Comparison of ENCODE assay signal across 17 cellular contexts in the genomic region with DNA sequence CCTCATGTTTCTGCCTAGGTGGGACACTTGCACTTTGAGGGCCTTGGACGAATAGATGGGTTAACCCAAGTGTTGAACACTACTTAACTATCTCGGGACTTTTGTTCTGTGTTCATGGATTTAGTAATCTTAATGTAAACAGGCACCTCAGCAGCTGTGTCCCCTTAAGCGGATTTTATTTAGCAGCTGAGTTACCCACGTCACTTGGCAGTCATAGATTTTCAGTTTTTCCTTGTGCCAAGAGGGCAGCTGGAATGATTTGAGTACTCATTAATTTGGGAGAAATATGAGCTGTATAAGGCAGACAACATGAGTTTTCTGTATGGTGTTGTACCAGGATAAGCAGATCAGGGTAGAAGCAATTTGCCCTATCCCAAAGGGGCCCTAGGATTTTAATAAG.
"Had no signal": no experiment of that assay in that cellular context is flagged by ENCODE, and none has a peak within 500 bp of the region (broad histone marks: within the 10 kb centered on the region; RNA-seq: fewer than 3 reads in every experiment).

No MANE protein-coding gene starts in this region.

- H3K36me3 Mint-ChIP-seq: memory B cell had no signal

- DNase-seq: activated CD4-positive, alpha-beta T cell treated with anti-CD3 and anti-CD28 coated beads, Interleukin-2, amount 10 ng/mL, durations not matched to agents 7 days and 5 days; activated CD8-positive, alpha-beta memory T cell treated with anti-CD3 and anti-CD28 coated beads for 24 hours; activated naive CD4-positive, alpha-beta T cell treated with anti-CD3 and anti-CD28 coated beads for 36 hours; gastrocnemius medialis; left lung; nephron progenitor cell; stimulated activated CD4-positive, alpha-beta T cell treated with anti-CD3 and anti-CD28 coated beads, Interleukin-4, amount 100 ng/mL, for 1 hour; stimulated activated CD8-positive, alpha-beta memory T cell treated with anti-CD3 and anti-CD28 coated beads, Interleukin-4, amount 100 ng/mL, for 48 hours; stimulated activated naive CD8-positive, alpha-beta T cell treated with anti-CD3 and anti-CD28 coated beads, Interleukin-15, Interleukin-2, amounts not matched to agents 100 U/mL and 50 U/mL, for 24 hours; testis; upper lobe of right lung had no signal

- H3K4me3 ChIP-seq: cardiac muscle cell, gastrocnemius medialis, left lung, testis, upper lobe of right lung had no signal

- FAIRE-seq: astrocyte, keratinocyte had no signal

- H3K27me3 Mint-ChIP-seq: activated CD4-positive, alpha-beta T cell treated with anti-CD3 and anti-CD28 coated beads, Interleukin-2, amount 10 ng/mL, durations not matched to agents 7 days and 5 days; memory B cell had no signal

- H3K27ac Mint-ChIP-seq: activated CD4-positive, alpha-beta T cell treated with anti-CD3 and anti-CD28 coated beads, Interleukin-2, amount 10 ng/mL, durations not matched to agents 7 days and 5 days; activated naive CD4-positive, alpha-beta T cell treated with anti-CD3 and anti-CD28 coated beads for 36 hours; activated T-helper 17 cell treated with anti-CD3 and anti-CD28 coated beads, Interleukin-2, amount 50 U/mL, for 72 hours; memory B cell; nephron progenitor cell; WTC11 had no signal

- H3K4me1 Mint-ChIP-seq: activated CD4-positive, alpha-beta T cell treated with anti-CD3 and anti-CD28 coated beads, Interleukin-2, amount 10 ng/mL, durations not matched to agents 7 days and 5 days; activated T-helper 17 cell treated with anti-CD3 and anti-CD28 coated beads, Interleukin-2, amount 50 U/mL, for 72 hours; memory B cell; nephron progenitor cell had no signal

- H3K4me3 Mint-ChIP-seq: activated CD4-positive, alpha-beta T cell treated with anti-CD3 and anti-CD28 coated beads, Interleukin-2, amount 10 ng/mL, durations not matched to agents 7 days and 5 days; activated naive CD4-positive, alpha-beta T cell treated with anti-CD3 and anti-CD28 coated beads for 36 hours; activated T-helper 17 cell treated with anti-CD3 and anti-CD28 coated beads, Interleukin-2, amount 50 U/mL, for 72 hours; memory B cell; nephron progenitor cell; WTC11 had no signal
